1 cellular context compared by ENCODE assay signal in the genomic region with DNA sequence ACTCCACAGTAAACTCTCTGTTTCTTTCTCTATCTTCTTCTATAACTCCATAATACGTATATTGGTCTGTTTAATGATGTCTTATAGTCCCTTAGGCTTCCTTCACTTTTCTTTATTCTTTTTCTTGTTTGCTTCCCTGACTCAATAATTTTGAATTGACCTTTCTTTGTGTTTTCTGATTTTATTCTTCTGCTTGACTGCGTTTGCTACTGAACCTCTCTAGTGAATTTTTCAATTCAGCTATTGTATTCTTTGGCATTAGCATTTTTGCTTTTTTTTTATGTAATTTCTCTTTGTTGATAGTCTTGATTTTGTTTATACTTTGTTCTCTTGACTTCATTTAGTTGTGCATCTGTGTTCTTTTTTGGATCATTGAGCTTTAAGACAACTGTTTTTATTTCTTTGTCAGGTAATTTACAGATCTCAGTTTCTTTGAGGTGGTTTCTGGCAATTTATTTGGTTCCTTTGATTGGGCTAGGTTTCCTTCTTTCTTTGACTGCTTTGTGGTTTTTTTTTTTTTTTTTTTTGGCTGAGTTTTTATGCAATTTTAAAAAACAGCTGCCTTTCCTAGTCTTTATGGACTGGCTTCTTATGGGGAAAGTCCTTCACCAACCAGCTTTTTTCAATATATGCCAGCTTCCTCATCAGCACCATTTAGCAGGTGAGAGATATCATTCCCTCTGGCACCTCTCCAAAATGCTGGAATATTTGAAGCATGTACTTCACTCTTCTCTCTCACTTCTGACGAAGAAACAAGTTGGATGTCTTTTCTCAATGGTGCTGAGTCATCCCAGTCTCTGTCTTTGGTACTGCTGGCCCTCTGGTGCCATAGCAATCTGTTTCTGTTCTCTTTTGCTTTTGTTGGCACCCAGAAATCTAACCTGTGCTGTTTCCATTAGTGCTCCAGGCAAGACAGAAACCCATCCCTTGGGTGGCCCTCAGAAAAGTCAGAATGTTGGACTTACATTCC.
TF ChIP-seq lines count a peak whose summit lies in the region.

No MANE protein-coding gene starts in this region.

TF ChIP-seq in K562, 482 proteins besides CTCF, POLR2A, EP300 and RAD21 (continued from another document):
- TF ChIP-seq, protein P1, sequence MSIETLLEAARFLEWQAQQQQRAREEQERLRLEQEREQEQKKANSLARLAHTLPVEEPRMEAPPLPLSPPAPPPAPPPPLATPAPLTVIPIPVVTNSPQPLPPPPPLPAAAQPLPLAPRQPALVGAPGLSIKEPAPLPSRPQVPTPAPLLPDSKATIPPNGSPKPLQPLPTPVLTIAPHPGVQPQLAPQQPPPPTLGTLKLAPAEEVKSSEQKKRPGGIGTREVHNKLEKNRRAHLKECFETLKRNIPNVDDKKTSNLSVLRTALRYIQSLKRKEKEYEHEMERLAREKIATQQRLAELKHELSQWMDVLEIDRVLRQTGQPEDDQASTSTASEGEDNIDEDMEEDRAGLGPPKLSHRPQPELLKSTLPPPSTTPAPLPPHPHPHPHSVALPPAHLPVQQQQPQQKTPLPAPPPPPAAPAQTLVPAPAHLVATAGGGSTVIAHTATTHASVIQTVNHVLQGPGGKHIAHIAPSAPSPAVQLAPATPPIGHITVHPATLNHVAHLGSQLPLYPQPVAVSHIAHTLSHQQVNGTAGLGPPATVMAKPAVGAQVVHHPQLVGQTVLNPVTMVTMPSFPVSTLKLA (conservative IDR thresholded peaks at IDR 0.05), result no peak
- TF ChIP-seq ZNF212 (CRISPR knock-in tag; IDR thresholded peaks at IDR 0.05), result no peak
- TF ChIP-seq, protein P2, sequence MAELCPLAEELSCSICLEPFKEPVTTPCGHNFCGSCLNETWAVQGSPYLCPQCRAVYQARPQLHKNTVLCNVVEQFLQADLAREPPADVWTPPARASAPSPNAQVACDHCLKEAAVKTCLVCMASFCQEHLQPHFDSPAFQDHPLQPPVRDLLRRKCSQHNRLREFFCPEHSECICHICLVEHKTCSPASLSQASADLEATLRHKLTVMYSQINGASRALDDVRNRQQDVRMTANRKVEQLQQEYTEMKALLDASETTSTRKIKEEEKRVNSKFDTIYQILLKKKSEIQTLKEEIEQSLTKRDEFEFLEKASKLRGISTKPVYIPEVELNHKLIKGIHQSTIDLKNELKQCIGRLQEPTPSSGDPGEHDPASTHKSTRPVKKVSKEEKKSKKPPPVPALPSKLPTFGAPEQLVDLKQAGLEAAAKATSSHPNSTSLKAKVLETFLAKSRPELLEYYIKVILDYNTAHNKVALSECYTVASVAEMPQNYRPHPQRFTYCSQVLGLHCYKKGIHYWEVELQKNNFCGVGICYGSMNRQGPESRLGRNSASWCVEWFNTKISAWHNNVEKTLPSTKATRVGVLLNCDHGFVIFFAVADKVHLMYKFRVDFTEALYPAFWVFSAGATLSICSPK (IDR thresholded peaks at IDR 0.05; ENCODE audit: borderline replicate concordance), result no peak
- TF ChIP-seq GATAD2A (IDR thresholded peaks at IDR 0.05), result no peak
- TF ChIP-seq CHD4 (IDR thresholded peaks at IDR 0.05; ENCODE audit: insufficient read depth, insufficient replicate concordance, low read depth, low read length, poor library complexity, severe bottlenecking), result no peak
- TF ChIP-seq ZNF232 (CRISPR knock-in tag; IDR thresholded peaks at IDR 0.05), result no peak
